1 cellular context compared by ENCODE assay signal in genomic region chr1:203273206-203273868, GRCh38.
TF ChIP-seq lines count a peak whose summit lies in the region.

No MANE protein-coding gene starts in this region.

TF ChIP-seq in K562, 482 proteins besides CTCF, POLR2A, EP300 and RAD21 (continued from another document and continues in another):
- TF ChIP-seq MGA (IDR thresholded peaks at IDR 0.05) (no peak; the same call in 1 of the 2 replicates), SRSF9 (IDR thresholded peaks at IDR 0.05; ENCODE audit: borderline replicate concordance, low read depth, low read length) (no peak), HIVEP1 (CRISPR knock-in tag; IDR thresholded peaks at IDR 0.05) (no peak), FOXP4 (CRISPR knock-in tag; IDR thresholded peaks at IDR 0.05; ENCODE audit: borderline replicate concordance) (0 out of 2 replicates have a peak, but pooled peaks have one; percentile 51), TSHZ1 (CRISPR knock-in tag; IDR thresholded peaks at IDR 0.05) (no peak), RUNX1 (IDR thresholded peaks at IDR 0.05; ENCODE audit: low read depth) (no peak), ZNF696 (CRISPR knock-in tag; conservative IDR thresholded peaks at IDR 0.05) (no peak), NR0B1 (IDR thresholded peaks at IDR 0.05; ENCODE audit: partially characterized antibody) (no peak), CHD1 (IDR thresholded peaks at IDR 0.05; ENCODE audit: low read length) (no peak), ZBTB2 (IDR thresholded peaks at IDR 0.05) (no peak; the same call in 1 of the 2 replicates), SNIP1 (IDR thresholded peaks at IDR 0.05; ENCODE audit: low read depth) (no peak), NFATC3 (IDR thresholded peaks at IDR 0.05) (no peak), NRF1 (conservative IDR thresholded peaks at IDR 0.05 in 1 of 2, IDR thresholded peaks at IDR 0.05 in 1 of 2) (peak in 1 of 2 experiments; percentile 44; a peak in 1 of 4 replicates), MLLT1 (IDR thresholded peaks at IDR 0.05) (peak; percentile 49 to 81; a peak in 3 of 4 replicates), ZNF184 (CRISPR knock-in tag; IDR thresholded peaks at IDR 0.05) (no peak), RFX7 (CRISPR knock-in tag; IDR thresholded peaks at IDR 0.05) (no peak), GABPB1 (CRISPR knock-in tag; IDR thresholded peaks at IDR 0.05) (peak; percentile 79), HDAC8 (tag; IDR thresholded peaks at IDR 0.05) (no peak), ZNF398 (CRISPR knock-in tag; IDR thresholded peaks at IDR 0.05) (no peak), NR4A1 (CRISPR knock-in tag; IDR thresholded peaks at IDR 0.05) (no peak), NR4A1 (tag; IDR thresholded peaks at IDR 0.05) (no peak), ID3 (CRISPR knock-in tag; IDR thresholded peaks at IDR 0.05) (no peak), ID3 (tag; IDR thresholded peaks at IDR 0.05) (0 out of 2 replicates have a peak, but pooled peaks have one; percentile 59), ZNF785 (CRISPR knock-in tag; IDR thresholded peaks at IDR 0.05) (no peak), NR3C1 (CRISPR knock-in tag; IDR thresholded peaks at IDR 0.05) (no peak), MYNN (IDR thresholded peaks at IDR 0.05) (0 out of 2 replicates have a peak, but pooled peaks have one; percentile 69), MYNN (CRISPR knock-in tag; IDR thresholded peaks at IDR 0.05) (no peak), ZNF175 (CRISPR knock-in tag; IDR thresholded peaks at IDR 0.05; ENCODE audit: low read depth) (no peak), ZSCAN32 (CRISPR knock-in tag; IDR thresholded peaks at IDR 0.05) (no peak), MCM3 (IDR thresholded peaks at IDR 0.05) (no peak)
